2 cellular contexts compared by ENCODE assay signal in genomic region chr3:191275244-191275643, GRCh38. TPM values are rescaled to one million over a fixed set of nuclear protein-coding genes. Genes with fewer than 3 reads are reported as not detected.
"Had no signal": no experiment of that assay in that cellular context is flagged by ENCODE, and none has a peak within 500 bp of the region (broad histone marks: within the 10 kb centered on the region; RNA-seq: fewer than 3 reads in every experiment).

No MANE protein-coding gene starts in this region.

RNA-seq across cellular contexts. Expression of gene UTS2B, which starts 55.1 kb away (rescaled TPM):
- total RNA-seq: GM23338, H1 had no signal
- polyA plus RNA-seq: H1 had no signal
